ENCODE assay signal across 8 cellular contexts in genomic region chr5:75236322-75237316, GRCh38. TPM values are rescaled to one million over a fixed set of nuclear protein-coding genes. Genes with fewer than 3 reads are reported as not detected.
DNase-seq lines count a peak whose midpoint lies in the region; ATAC-seq, FAIRE-seq and TF ChIP-seq lines count a peak whose summit lies in the region.

Gene ANKRD31 (minus strand): TSS chr5:75236878. CDS start chr5:75236686, 192 bp downstream.

- no peaks in the 10 kb centered on the region for H3K27me3 ChIP-seq in GM12878 (replicated peaks in 1 of 2; ENCODE audit: control insufficient read depth in 2 of 2, insufficient read depth in 2 of 2, low read length in 1 of 2)
- H3K27me3 ChIP-seq in iPS DF 6.9 (ENCODE audit: control insufficient read depth, insufficient read depth, low read length): no peaks in the 10 kb centered on the region
- H3K27me3 ChIP-seq in sigmoid colon: no peaks in the 10 kb centered on the region

- POLR2A ChIA-PET in GM12878 (lab: Charles Lee): interaction anchor here (0.8 to 1.9 kb wide), 6 partner anchors 95 to 446 kb away, joined by 3 to 16 read pairs (median 4); partner anchors contain the start of gene HMGCR

- H4K20me1 ChIP-seq in GM12878 (ENCODE audit: control insufficient read depth, insufficient read depth): no peaks in the 10 kb centered on the region

- ATAC-seq in HG02938 (IDR thresholded peaks at IDR 0.05; ENCODE audit: unreplicated experiment): peak; percentile 95
- peak; percentile 100 for ATAC-seq in GM12878

- H3K4me3 ChIP-seq in GM12878: peak within 1 kb of the TSS; percentile 63
- H3K4me3 ChIP-seq in iPS DF 6.9 (ENCODE audit: low read length): peak within 1 kb of the TSS; percentile 77
- peak within 1 kb of the TSS; percentile 53 to 71 (median 60) for H3K4me3 ChIP-seq in sigmoid colon

- in situ Hi-C loops in GM12878 (cut with MboI): loop anchor here (5.0 kb wide), 1 partner anchor 431 kb away; no protein-coding TSS in a partner anchor

- DNase-seq in GM18507 (ENCODE audit: extremely low spot score, insufficient read length, low read depth) (peak; percentile 89), NCI-H2029 (lab: John Stamatoyannopoulos, UW) (peak; percentile 70), T1000 (lab: John Stamatoyannopoulos, UW) (peak; percentile 74), GM12878 (ENCODE audit: low read depth, low spot score) (peak; percentile 42), iPS DF 6.9 (ENCODE audit: low read depth, low spot score) (peak; percentile 37), sigmoid colon (peak; percentile 90), GF-D8 (lab: John Stamatoyannopoulos, UW) (no peak)

- H3K9ac ChIP-seq in GM12878 (ENCODE audit: control insufficient read depth, insufficient read depth, low read length): peak within 1 kb of the TSS; percentile 48

- peak within 1 kb of the TSS; percentile 90 for H2AFZ ChIP-seq in GM12878 (ENCODE audit: control insufficient read depth, low read depth, low read length)

- H3K4me1 ChIP-seq in GM12878 (ENCODE audit: control insufficient read depth, insufficient read depth, low read length) (peaks cover 3% of the 10 kb centered on the region; the same call in 1 of the 2 replicates), iPS DF 6.9 (ENCODE audit: control insufficient read depth, insufficient read depth, low read length) (peaks cover 5% of the 10 kb centered on the region; the same call in 1 of the 2 replicates), sigmoid colon (peaks cover 0 to 9% (median 3%) of the 10 kb centered on the region in 4 donors)

- peak within 1 kb of the TSS; percentile 88 for H3K4me2 ChIP-seq in GM12878 (ENCODE audit: control insufficient read depth, insufficient read depth)

- peak; percentile 87 for FAIRE-seq in GM18507 (lab: Jason Lieb, UNC)
- peak; percentile 86 for FAIRE-seq in GM12878 (lab: Jason Lieb, UNC)

- TF ChIP-seq POLR2A in GM12878 (IDR thresholded peaks at IDR 0.05; ENCODE audit: low read depth, low read length) (peak; percentile 71), sigmoid colon (IDR thresholded peaks at IDR 0.05) (peak in 1 of 2 donors; percentile 12)

- no peaks in the 10 kb centered on the region for H3K36me3 ChIP-seq in GM12878 (ENCODE audit: control insufficient read depth in 2 of 2, insufficient read depth in 2 of 2, low read length in 1 of 2)
- H3K36me3 ChIP-seq in iPS DF 6.9 (ENCODE audit: control insufficient read depth, insufficient read depth, low read length): no peaks in the 10 kb centered on the region
- H3K36me3 ChIP-seq in sigmoid colon: no peaks in the 10 kb centered on the region

- RAD21 ChIA-PET in GM12878 (lab: Charles Lee; ENCODE audit: unreplicated experiment): interaction anchor here (0.6 to 3.7 kb wide), 17 partner anchors 24 to 1345 kb away, joined by 3 to 38 read pairs (median 4); partner anchors contain the start of genes HMGCR and POC5

- H3K27ac ChIP-seq in GM12878 (ENCODE audit: control insufficient read depth, insufficient read depth) (no peak within 1 kb of the TSS), iPS DF 6.9 (ENCODE audit: low read length) (no peak within 1 kb of the TSS), sigmoid colon (peak within 1 kb of the TSS; percentile 71 to 79 (median 78))

- TSS peak; percentile 70 for BruUV-seq in GM12878 (replicated peaks; lab: Mats Ljungman, UMichigan)

- peak; percentile 64 for TF ChIP-seq RAD21 in GM12878 (IDR thresholded peaks at IDR 0.05; ENCODE audit: insufficient read depth, low read depth, low read length)

- intact Hi-C loops in GM12878 (cut with micrococcal nuclease; ENCODE audit: unreplicated experiment) (loop anchor here (1.0 to 10.0 kb wide), 6 partner anchors 100 to 1021 kb away; partner anchors contain the start of genes CERT1 and POLK), sigmoid colon (cut with DNase I) (loop anchor here (1.0 to 5.0 kb wide), 4 partner anchors 100 to 444 kb away; partner anchors contain the start of genes CERT1, GCNT4 and POLK)

- SMC1A ChIA-PET in GM12878 (lab: Charles Lee; ENCODE audit: uncharacterized antibody, unreplicated experiment): interaction anchor here (0.7 to 4.1 kb wide), 19 partner anchors 13 to 939 kb away, joined by 3 to 53 read pairs (median 3); partner anchors contain the start of gene HMGCR

- peak; percentile 60 to 85 (median 72); a peak in 5 of 6 replicates for TF ChIP-seq CTCF in GM12878 (IDR thresholded peaks at IDR 0.05 in 2 of 3, conservative IDR thresholded peaks at IDR 0.05 in 1 of 3; ENCODE audit: control insufficient read depth in 2 of 3, extremely low read depth in 1 of 3, insufficient read depth in 1 of 3, low read depth in 3 of 3, low read length in 3 of 3)
- TF ChIP-seq CTCF in sigmoid colon (IDR thresholded peaks at IDR 0.05): peak in 3 of 4 experiments; percentile 41 to 92 (median 50)

- H3K9me3 ChIP-seq in GM12878 (replicated peaks; ENCODE audit: control insufficient read depth, insufficient read depth, low read length) (no peaks in the 10 kb centered on the region; the same call in 2 of the 3 replicates), iPS DF 6.9 (ENCODE audit: control insufficient read depth, insufficient read depth, low read length) (no peaks in the 10 kb centered on the region), sigmoid colon (no peaks in the 10 kb centered on the region)

- TF ChIP-seq EP300 in GM12878 (IDR thresholded peaks at IDR 0.05; ENCODE audit: borderline replicate concordance in 1 of 2, control insufficient read depth in 1 of 2, low read depth in 2 of 2, low read length in 2 of 2) (peak in 1 of 2 experiments; percentile 16; a peak in 1 of 4 replicates), sigmoid colon (IDR thresholded peaks at IDR 0.05) (no peak)

- 9% methylated on average over 56 of the region's 58 CpGs for WGBS in GM12878 (ENCODE audit: insufficient coverage, insufficient replicate concordance, low lambda C conversion rate, missing lambda C conversion rate)
- WGBS in iPS DF 6.9 (ENCODE audit: insufficient coverage, insufficient read length): no CpG with 5 or more reads among the region's 58 CpGs
- WGBS in sigmoid colon, 2 donors: 5 to 6% methylated on average over 58 of the region's 58 CpGs

- CTCF ChIA-PET in GM12878 (lab: Yijun Ruan, JAX): interaction anchor here (0.6 to 3.7 kb wide), 41 partner anchors 9 to 1020 kb away, joined by 3 to 64 read pairs (median 3); partner anchors contain the start of genes HMGCR and POC5

- H3K79me2 ChIP-seq in GM12878 (ENCODE audit: control insufficient read depth, insufficient read depth, low read length): no peaks in the 10 kb centered on the region

TF ChIP-seq in GM12878, 131 proteins besides CTCF, POLR2A, EP300 and RAD21 (continues in another document):
- TF ChIP-seq SREBF1 (IDR thresholded peaks at IDR 0.05; ENCODE audit: low read length) (no peak), NBN (IDR thresholded peaks at IDR 0.05) (no peak), CEBPB (IDR thresholded peaks at IDR 0.05; ENCODE audit: borderline replicate concordance in 1 of 2, low read depth in 2 of 2, low read length in 2 of 2) (no peak), PRDM15 (CRISPR knock-in tag; IDR thresholded peaks at IDR 0.05) (no peak), ETV6 (conservative IDR thresholded peaks at IDR 0.05 in 1 of 2, IDR thresholded peaks at IDR 0.05 in 1 of 2; ENCODE audit: borderline replicate concordance in 1 of 2, low read depth in 1 of 2) (no peak), TCF7 (IDR thresholded peaks at IDR 0.05; ENCODE audit: borderline replicate concordance) (no peak)

RNA-seq across cellular contexts. Expression of gene ANKRD31, which starts in this region (rescaled TPM):
- 0.69 and 0.75 TPM in 2 replicates for total RNA-seq in GM12878 (2013; cell fraction: nucleolus; rRNA removed)
- total RNA-seq in GM12878 (2014; rRNA removed) (under 0.01 and 0.05 TPM in 2 replicates), GM12878 (2014; rRNA removed; fragmentation: Illumina TruSeq; extraction: Trizol) (0.05 and 0.09 TPM in 2 replicates), GM12878 (2021) (not detected in 2 replicates), sigmoid colon (under 1 TPM in 3 of 4 donors, not detected in 1; under 0.01 to 0.33 (median 0.28) TPM)
- polyA plus RNA-seq in GM12878 (2011; ENCODE audit: low read depth): not detected
- polyA plus RNA-seq in GM12878 (2011; rRNA removed) (0.05 and 0.12 TPM in 2 replicates), GM12878 (2014; fragmentation: Illumina TruSeq; extraction: Trizol) (0.03 TPM in 1 of 2 replicates, not detected in the other), GM12878 (2014; fragmentation: Nextera tagmentation; extraction: Ambion mirVana) (under 1 TPM in 1 of 2 experiments, not detected in 1; 0.02 TPM), GM12878 (2014; rRNA removed) (0.03 TPM in 1 of 2 replicates, not detected in the other), GM12878 (2016; fragmentation: Nextera tagmentation; extraction: Ambion mirVana) (under 1 TPM; 0.04 to 0.10 TPM), sigmoid colon (under 1 TPM in 1 of 3 donors, not detected in 2; 0.03 TPM)
- 0.01 and 0.02 TPM in 2 replicates for polyA plus RNA-seq in GM12878 (2011; cell fraction: cytosol; rRNA removed)
- polyA plus RNA-seq in GM12878 (2011; cell fraction: nucleus; rRNA removed): 0.03 and 0.04 TPM in 2 replicates
- 0.03 TPM in 1 of 2 replicates, not detected in the other for polyA plus RNA-seq in GM12878 (2012)
- polyA minus RNA-seq in GM12878 (2011; rRNA and poly(A)+ RNA removed): 0.05 and 0.07 TPM in 2 replicates
- polyA minus RNA-seq in GM12878 (2011; cell fraction: cytosol; rRNA and poly(A)+ RNA removed): not detected in 2 replicates
- 0.10 and 0.12 TPM in 2 replicates for polyA minus RNA-seq in GM12878 (2011; cell fraction: nucleus; rRNA and poly(A)+ RNA removed)

Comparison
In these comparisons a context has a peak if more than half of its experiments do, and no peak if none do; other contexts are left out.
1. Peak in DNase-seq, ATAC-seq, H3K4me3 ChIP-seq, H3K9ac ChIP-seq and H3K4me2 ChIP-seq in GM12878; RNA of the gene not detected or under 1 TPM.
2. Peak in DNase-seq, H3K4me3 ChIP-seq and H3K27ac ChIP-seq in sigmoid colon; RNA of the gene not detected or under 1 TPM.